33 cellular contexts compared by ENCODE assay signal in the genomic region with DNA sequence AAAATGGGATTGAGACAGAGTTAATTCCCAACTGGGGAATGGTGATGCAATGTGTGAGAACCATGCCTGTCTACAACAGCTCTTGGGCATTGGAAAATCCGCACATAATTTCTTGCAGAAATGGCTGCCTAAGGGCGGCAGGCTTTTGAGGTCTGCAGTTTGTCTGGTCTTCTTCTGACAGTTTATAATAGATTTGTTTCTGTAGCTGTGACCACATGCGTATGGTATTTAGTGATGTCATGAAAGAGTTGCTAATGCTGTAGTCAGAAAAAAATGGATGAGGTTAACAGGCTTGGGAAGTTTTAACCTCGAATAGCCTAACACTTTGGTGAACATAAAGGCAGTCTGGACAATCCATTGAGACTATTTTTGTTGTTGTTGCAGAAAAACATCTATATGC.
A peak's percentile ranks its signal among the peaks of the same experiment; 100 is the strongest.
DNase-seq lines count a peak whose midpoint lies in the region; ATAC-seq and TF ChIP-seq lines count a peak whose summit lies in the region.
"Had no signal": no experiment of that assay in that cellular context is flagged by ENCODE, and none has a peak within 500 bp of the region (broad histone marks: within the 10 kb centered on the region; RNA-seq: fewer than 3 reads in every experiment).

No MANE protein-coding gene starts in this region.

- no peak for TF ChIP-seq CTCF in epithelial cell of esophagus (IDR thresholded peaks at IDR 0.05; ENCODE audit: insufficient read depth, low read depth, low read length, missing control alignments)
- TF ChIP-seq CTCF in A673 (conservative IDR thresholded peaks at IDR 0.05; ENCODE audit: low read depth, low read length) = no peak

- H3K4me3 ChIP-seq in MG63 (no peak overlapping the region), epithelial cell of esophagus (ENCODE audit: low read length) (no peak overlapping the region), mesodermal cell (ENCODE audit: extremely low read depth, insufficient read depth, low read length, poor library complexity, severe bottlenecking) (no peak overlapping the region), A673 (ENCODE audit: low read depth, low read length, poor library complexity, severe bottlenecking) (no peak overlapping the region)
- H3K4me3 ChIP-seq: cardiac muscle cell, esophagus muscularis mucosa, GM12878, thyroid gland had no signal

- no TSS peak for BruUV-seq in A673 (replicated peaks; lab: Mats Ljungman, UMichigan)

- 87% methylated on average over 3 of the region's 4 CpGs; no CpG with 5 or more reads in 1 of the 2 experiments for WGBS in mesodermal cell (ENCODE audit: insufficient coverage in 2 of 2), 2 experiments

- DNase-seq in AG20443 (ENCODE audit: low spot score) (peak; percentile 11), MG63 (peak; percentile 19), epithelial cell of esophagus (ENCODE audit: low read depth) (peak; percentile 53), A673 (ENCODE audit: low spot score) (no peak), KG1 (lab: John Stamatoyannopoulos, UW) (no peak)
- DNase-seq in stimulated activated naive CD8-positive, alpha-beta T cell treated with anti-CD3 and anti-CD28 coated beads, Interleukin-15, amount 100 ng/mL, for 72 hours = no peak
- DNase-seq: ACHN; activated CD4-positive, alpha-beta T cell treated with anti-CD3 and anti-CD28 coated beads, Interleukin-2, amount 50 U/mL, for 48 hours; activated CD8-positive, alpha-beta memory T cell treated with anti-CD3 and anti-CD28 coated beads, Interleukin-2, amount 50 U/mL, for 4 hours; activated naive CD4-positive, alpha-beta T cell treated with anti-CD3 and anti-CD28 coated beads, Interleukin-2, amount 50 U/mL, for 16 hours; Caco-2; cortex of kidney; DND-41; effector memory CD8-positive, alpha-beta T cell; glutamatergic neuron; IMR-90; kidney; NCI-H1105; NCI-H187 treated with DMSO at 0.1 percent for 48 hours; NCI-H526; NK-92 treated with Interleukin-12 subunit alpha and Interleukin-12 subunit beta, amount 100 ng/mL, for 24 hours; SIG-M5; stimulated activated naive CD4-positive, alpha-beta T cell treated with Interleukin-2 at 50 U/mL for 16 hours; T-cell; thyroid gland had no signal

- H3K27me3 ChIP-seq in MG63 (no peaks in the 10 kb centered on the region), A673 (replicated peaks; ENCODE audit: insufficient read depth, low read depth, low read length, poor library complexity) (no peaks in the 10 kb centered on the region)
- H3K27me3 ChIP-seq: cardiac muscle cell, esophagus muscularis mucosa, thyroid gland had no signal

- CTCF ChIA-PET in A673 (lab: Charles Lee) = no interaction called here

- no peaks in the 10 kb centered on the region for H3K4me1 Mint-ChIP-seq in stimulated activated naive CD8-positive, alpha-beta T cell treated with anti-CD3 and anti-CD28 coated beads, Interleukin-15, amount 100 ng/mL, for 72 hours
- H3K4me1 Mint-ChIP-seq: nephron, T-cell had no signal

- peaks cover 33% of the 10 kb centered on the region for H3K27me3 Mint-ChIP-seq in stimulated activated naive CD8-positive, alpha-beta T cell treated with anti-CD3 and anti-CD28 coated beads, Interleukin-15, amount 100 ng/mL, for 72 hours

- H3K27ac Mint-ChIP-seq in stimulated activated naive CD8-positive, alpha-beta T cell treated with anti-CD3 and anti-CD28 coated beads, Interleukin-15, amount 100 ng/mL, for 72 hours = no peak overlapping the region
- H3K27ac Mint-ChIP-seq: effector memory CD8-positive, alpha-beta T cell; nephron; T-cell had no signal

- intact Hi-C loops in A673 (cut with micrococcal nuclease; ENCODE audit: unreplicated experiment) = no loop called here

- POLR2A ChIA-PET in A673 (lab: Charles Lee; ENCODE audit: low non-redundant PET) = no interaction called here

- H3K4me1 ChIP-seq in mesodermal cell (ENCODE audit: control insufficient read depth, insufficient read depth, low read length, poor library complexity, severe bottlenecking) = peaks cover 12% of the 10 kb centered on the region
- H3K4me1 ChIP-seq in A673 (ENCODE audit: insufficient read depth, low read length, poor library complexity, severe bottlenecking) = no peaks in the 10 kb centered on the region
- H3K4me1 ChIP-seq: Caco-2, thyroid gland had no signal

- 0 out of 2 replicates have a peak, but pooled peaks cover 2% of the 10 kb centered on the region for H3K9me3 ChIP-seq in MG63
- H3K9me3 ChIP-seq in mesodermal cell (ENCODE audit: control insufficient read depth, low read length) = no peaks in the 10 kb centered on the region
- no peaks in the 10 kb centered on the region for H3K9me3 ChIP-seq in A673 (ENCODE audit: low read depth, low read length, poor library complexity, severe bottlenecking)
- H3K9me3 ChIP-seq: Caco-2, esophagus muscularis mucosa, thyroid gland had no signal

- no peak for ATAC-seq in HG03520 (IDR thresholded peaks at IDR 0.05; ENCODE audit: unreplicated experiment)
- ATAC-seq in stimulated activated naive CD8-positive, alpha-beta T cell treated with anti-CD3 and anti-CD28 coated beads, Interleukin-15, amount 100 ng/mL, for 72 hours = no peak
- ATAC-seq: effector memory CD8-positive, alpha-beta T cell; GM12878; Panc1; T-cell had no signal

- H3K36me3 ChIP-seq in MG63 (no peaks in the 10 kb centered on the region), mesodermal cell (ENCODE audit: control insufficient read depth, insufficient read depth, low read length) (no peaks in the 10 kb centered on the region), A673 (ENCODE audit: insufficient read depth, low read length, poor library complexity, severe bottlenecking) (no peaks in the 10 kb centered on the region)
- H3K36me3 ChIP-seq: cardiac muscle cell, esophagus muscularis mucosa, thyroid gland had no signal

- H3K27ac ChIP-seq in mesodermal cell (ENCODE audit: low read depth, low read length, severe bottlenecking) (peak overlapping the region; percentile 82), A673 (ENCODE audit: low read depth, low read length, poor library complexity, severe bottlenecking) (no peak overlapping the region)
- H3K27ac ChIP-seq: C4-2B, cardiac muscle cell, esophagus muscularis mucosa, thyroid gland had no signal

- no peak overlapping the region for H3K4me3 Mint-ChIP-seq in stimulated activated naive CD8-positive, alpha-beta T cell treated with anti-CD3 and anti-CD28 coated beads, Interleukin-15, amount 100 ng/mL, for 72 hours
- H3K4me3 Mint-ChIP-seq: effector memory CD8-positive, alpha-beta T cell; nephron; T-cell had no signal

- peaks cover 5 to 10% of the 10 kb centered on the region in 2 donors for H3K9me3 Mint-ChIP-seq in stimulated activated naive CD8-positive, alpha-beta T cell treated with anti-CD3 and anti-CD28 coated beads, Interleukin-15, amount 100 ng/mL, for 72 hours
- H3K9me3 Mint-ChIP-seq: nephron, T-cell had no signal

Comparison
In these comparisons a context has a peak if more than half of its experiments do, and no peak if none do; other contexts are left out.
1. DNase-seq: peak in AG20443 (single experiment), MG63 (single experiment) and epithelial cell of esophagus (single experiment); none in A673 (single experiment), stimulated activated naive CD8-positive, alpha-beta T cell treated with anti-CD3 and anti-CD28 coated beads, Interleukin-15, amount 100 ng/mL, for 72 hours (0 of 2) and KG1 (single experiment).